25 cellular contexts compared by ENCODE assay signal in genomic region chr3:132635052-132635451, GRCh38. TPM values are rescaled to one million over a fixed set of nuclear protein-coding genes. Genes with fewer than 3 reads are reported as not detected.
DNase-seq lines count a peak whose midpoint lies in the region; ATAC-seq and TF ChIP-seq lines count a peak whose summit lies in the region.
"Had no signal": no experiment of that assay in that cellular context is flagged by ENCODE, and none has a peak within 500 bp of the region (broad histone marks: within the 10 kb centered on the region; RNA-seq: fewer than 3 reads in every experiment).

No MANE protein-coding gene starts in this region.

- H3K4me1 Mint-ChIP-seq in WTC11 = no peaks in the 10 kb centered on the region
- H3K4me1 Mint-ChIP-seq: CD4-positive, CD25-positive, alpha-beta regulatory T cell; CD8-positive, alpha-beta memory T cell; IgD-negative memory B cell had no signal

- H3K36me3 ChIP-seq in right atrium auricular region (peaks cover 18% of the 10 kb centered on the region), left ventricle myocardium inferior (peaks cover 36% of the 10 kb centered on the region), psoas muscle (ENCODE audit: insufficient read depth in 1 of 2, low read depth in 1 of 2) (peaks cover 0 to 47% of the 10 kb centered on the region in 2 donors)

- no peaks in the 10 kb centered on the region; the same call in 1 of the 2 replicates for H3K36me3 Mint-ChIP-seq in WTC11

- H3K27me3 ChIP-seq in right atrium auricular region = no peaks in the 10 kb centered on the region
- no peaks in the 10 kb centered on the region for H3K27me3 ChIP-seq in left ventricle myocardium inferior (ENCODE audit: low read depth)
- H3K27me3 ChIP-seq in psoas muscle (ENCODE audit: insufficient read depth in 3 of 3, low read length in 2 of 3) = no peaks in the 10 kb centered on the region
- H3K27me3 ChIP-seq: BLaER1 treated with 17β-estradiol and CSF1 and Interleukin-3, amounts not matched to agents 10 nM and 100 nM had no signal

- TF ChIP-seq CTCF in right atrium auricular region (IDR thresholded peaks at IDR 0.05) (no peak), WTC11 (IDR thresholded peaks at IDR 0.05) (no peak), left ventricle myocardium inferior (IDR thresholded peaks at IDR 0.05; ENCODE audit: borderline replicate concordance) (no peak), psoas muscle (IDR thresholded peaks at IDR 0.05) (no peak), GM20000 (IDR thresholded peaks at IDR 0.05; ENCODE audit: extremely low read depth, missing control alignments) (no peak)

- no peaks in the 10 kb centered on the region for H3K27me3 Mint-ChIP-seq in WTC11 (ENCODE audit: low read depth)
- H3K27me3 Mint-ChIP-seq: CD4-positive, CD25-positive, alpha-beta regulatory T cell; CD8-positive, alpha-beta memory T cell; IgD-negative memory B cell had no signal

- no peak overlapping the region for H3K4me3 Mint-ChIP-seq in WTC11
- H3K4me3 Mint-ChIP-seq: CD4-positive, CD25-positive, alpha-beta regulatory T cell; CD8-positive, alpha-beta memory T cell; IgD-negative memory B cell had no signal

- no peak overlapping the region for H3K27ac Mint-ChIP-seq in WTC11
- H3K27ac Mint-ChIP-seq: CD4-positive, CD25-positive, alpha-beta regulatory T cell; CD8-positive, alpha-beta memory T cell; IgD-negative memory B cell had no signal

- CTCF ChIA-PET in WTC11 (lab: Charles Lee) = interaction anchor here (2.2 kb wide), 1 partner anchor 99 kb away, joined by 6 read pairs; no protein-coding TSS in a partner anchor

- ATAC-seq in Right ventricle myocardium superior (ENCODE audit: poor library complexity) (peak; percentile 71), WTC11 (no peak), psoas muscle (peak; percentile 65 to 87 (median 75)), HG02973 (IDR thresholded peaks at IDR 0.05; ENCODE audit: unreplicated experiment) (no peak)
- ATAC-seq: GM12878 had no signal

- POLR2A ChIA-PET in WTC11 (lab: Charles Lee) = interaction anchor here (0.6 kb wide), 1 partner anchor 196 kb away, joined by 3 read pairs; no protein-coding TSS in a partner anchor

- H3K4me1 ChIP-seq in right atrium auricular region (no peaks in the 10 kb centered on the region), left ventricle myocardium inferior (peaks cover 9% of the 10 kb centered on the region), psoas muscle (no peaks in the 10 kb centered on the region)

- intact Hi-C loops in Right ventricle myocardium superior (cut with DNase I) (no loop called here), left ventricle myocardium inferior (cut with micrococcal nuclease) (no loop called here), psoas muscle (cut with DNase I) (no loop called here)

- peak overlapping the region in 1 of 2 donors; percentile 35 for H3K27ac ChIP-seq in right atrium auricular region
- peak overlapping the region; percentile 27 for H3K27ac ChIP-seq in left ventricle myocardium inferior (replicated peaks)
- H3K27ac ChIP-seq in psoas muscle = no peak overlapping the region
- H3K27ac ChIP-seq: BLaER1 treated with 17β-estradiol and CSF1 and Interleukin-3, amounts not matched to agents 10 nM and 100 nM; GM23248; HL-60 had no signal

- H3K9me3 ChIP-seq in right atrium auricular region (no peaks in the 10 kb centered on the region), left ventricle myocardium inferior (replicated peaks) (no peaks in the 10 kb centered on the region), psoas muscle (no peaks in the 10 kb centered on the region)
- H3K9me3 ChIP-seq: BLaER1 treated with 17β-estradiol and CSF1 and Interleukin-3, amounts not matched to agents 10 nM and 100 nM had no signal

- no peak for DNase-seq in Right ventricle myocardium superior
- DNase-seq in right atrium auricular region (ENCODE audit: low spot score) = no peak
- no peak for DNase-seq in WTC11 (ENCODE audit: low spot score)
- DNase-seq in left ventricle myocardium inferior = no peak
- no peak for DNase-seq in psoas muscle
- DNase-seq in NCI-H82 treated with DMSO at 0.1 percent for 48 hours (lab: John Stamatoyannopoulos, UW; ENCODE audit: unreplicated experiment) = no peak
- no peak for DNase-seq in GM20000 (ENCODE audit: low spot score)
- DNase-seq: 8988T; CD4-positive, CD25-positive, alpha-beta regulatory T cell; CD8-positive, alpha-beta memory T cell; COR-L47; DMS 273 treated with DMSO at 0.1 percent for 48 hours; DMS53; DND-41; EL; GM23248; HCEC 1CT had no signal

- no peaks in the 10 kb centered on the region for H3K9me3 Mint-ChIP-seq in WTC11
- H3K9me3 Mint-ChIP-seq: CD4-positive, CD25-positive, alpha-beta regulatory T cell; CD8-positive, alpha-beta memory T cell; IgD-negative memory B cell had no signal

- no peak overlapping the region for H3K4me3 ChIP-seq in right atrium auricular region
- H3K4me3 ChIP-seq in left ventricle myocardium inferior = no peak overlapping the region
- H3K4me3 ChIP-seq in psoas muscle = no peak overlapping the region
- H3K4me3 ChIP-seq: BLaER1 treated with 17β-estradiol and CSF1 and Interleukin-3, amounts not matched to agents 10 nM and 100 nM; GM12878; GM23248 had no signal

TF ChIP-seq in WTC11, 78 proteins besides CTCF, POLR2A, EP300 and RAD21:
- no peak for TF ChIP-seq NR2C2 (CRISPR knock-in tag; IDR thresholded peaks at IDR 0.05)
- TF ChIP-seq HMGA2 (CRISPR knock-in tag; IDR thresholded peaks at IDR 0.05) = peak; percentile 24; the same call in 1 of the 2 replicates

RNA-seq across cellular contexts. Expression of gene ACAD11, which starts 24.6 kb away (rescaled TPM):
- total RNA-seq in Right ventricle myocardium superior = 14.7 TPM
- total RNA-seq in right atrium auricular region = 10 to 100 TPM; 18.0 to 26.0 TPM
- 20.3 to 28.9 TPM (median 28.8 TPM) in 3 replicates for total RNA-seq in WTC11 (2021)
- 21.5 TPM for total RNA-seq in left ventricle myocardium inferior
- 1 to 10 TPM; 3.8 to 7.5 (median 6.6) TPM for total RNA-seq in psoas muscle
- 1 to 10 TPM; 1.8 to 5.7 (median 4.5) TPM for polyA plus RNA-seq in psoas muscle

RNA-seq across cellular contexts. Expression of gene UBA5, which starts 25.1 kb away (rescaled TPM):
- total RNA-seq in Right ventricle myocardium superior = 38.8 TPM
- 10 to 100 TPM; 23.3 to 27.1 TPM for total RNA-seq in right atrium auricular region
- 31.3 to 38.6 TPM (median 31.9 TPM) in 3 replicates for total RNA-seq in WTC11 (2021)
- 37.5 TPM for total RNA-seq in left ventricle myocardium inferior
- 10 to 100 TPM; 22.2 to 29.2 (median 27.0) TPM for total RNA-seq in psoas muscle
- polyA plus RNA-seq in psoas muscle = 10 to 100 TPM; 16.2 to 31.1 (median 25.1) TPM

RNA-seq across cellular contexts. Expression of gene ACKR4, which starts 38.0 kb away (rescaled TPM):
- total RNA-seq in Right ventricle myocardium superior (2.9 TPM), right atrium auricular region (1 to 10 TPM; 3.9 to 7.9 TPM), WTC11 (2021) (not detected in 3 replicates), left ventricle myocardium inferior (5.2 TPM), psoas muscle (under 1 TPM in 3 of 4 donors, not detected in 1; 0.12 to 0.64 (median 0.43) TPM)
- under 1 TPM; 0.11 to 0.29 (median 0.17) TPM for polyA plus RNA-seq in psoas muscle
- total RNA-seq: A673; CD8-positive, alpha-beta memory T cell; G401; HT1080 had no signal
- polyA plus RNA-seq: CD8-positive, alpha-beta memory T cell; IgD-negative memory B cell had no signal

Comparison
In these comparisons a context has a peak if more than half of its experiments do, and no peak if none do; other contexts are left out.
1. ATAC-seq: peak in Right ventricle myocardium superior (single experiment) and psoas muscle (4 of 4); none in WTC11 (single experiment) and HG02973 (single experiment).